24 cellular contexts compared by ENCODE assay signal in the genomic region with DNA sequence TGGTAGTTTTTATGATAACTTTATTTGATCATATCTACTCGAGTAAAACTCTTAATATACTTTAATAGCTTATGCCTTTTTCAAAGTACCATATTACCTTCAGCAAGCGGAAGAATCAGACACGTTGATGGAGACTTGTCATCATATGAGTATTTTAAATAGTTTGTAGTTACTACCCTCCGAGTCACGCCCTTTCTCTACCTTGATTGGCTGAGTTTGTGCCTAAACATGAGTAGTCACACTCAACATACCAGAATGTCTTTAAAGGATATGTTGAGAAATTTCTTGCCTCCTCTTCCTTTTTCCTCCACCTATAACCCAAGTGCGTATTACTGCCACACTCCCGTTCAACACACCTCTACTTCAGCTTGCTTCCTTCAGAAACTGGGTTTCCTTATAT.
"Had no signal": no experiment of that assay in that cellular context is flagged by ENCODE, and none has a peak within 500 bp of the region (broad histone marks: within the 10 kb centered on the region; RNA-seq: fewer than 3 reads in every experiment).

No MANE protein-coding gene starts in this region.

- H2AFZ ChIP-seq: neural progenitor cell had no signal

- ATAC-seq: gastroesophageal sphincter; left lung; lower lobe of right lung; natural killer cell treated with Interleukin-12 subunit alpha and Interleukin-12 subunit beta and Interleukin-15 and Interleukin-18, amount 100 ng/mL, for 72 hours; stimulated activated naive CD8-positive, alpha-beta T cell treated with anti-CD3 and anti-CD28 coated beads, Interleukin-15, amount 100 ng/mL, for 72 hours had no signal

- H3K36me3 ChIP-seq: colonic mucosa, esophagus muscularis mucosa, gastroesophageal sphincter, left lung, lower lobe of right lung, neural progenitor cell, ovary, right atrium auricular region, sigmoid colon, thoracic aorta, transverse colon had no signal

- H3K4me3 ChIP-seq: colonic mucosa, esophagus muscularis mucosa, gastroesophageal sphincter, left lung, lower lobe of right lung, neural progenitor cell, ovary, right atrium auricular region, sigmoid colon, skin epidermis, thoracic aorta, transverse colon had no signal

- H3K4me1 ChIP-seq: colonic mucosa, esophagus muscularis mucosa, gastroesophageal sphincter, left lung, lower lobe of right lung, right atrium auricular region, sigmoid colon, transverse colon had no signal

- H3K27ac ChIP-seq: colonic mucosa, esophagus muscularis mucosa, gastroesophageal sphincter, left lung, lower lobe of right lung, neural progenitor cell, ovary, right atrium auricular region, sigmoid colon, skin epidermis, thoracic aorta, transverse colon had no signal

- H3K9me3 ChIP-seq: colonic mucosa, esophagus muscularis mucosa, gastroesophageal sphincter, left lung, lower lobe of right lung, ovary, right atrium auricular region, sigmoid colon, thoracic aorta, transverse colon had no signal

- H3K27me3 ChIP-seq: colonic mucosa, esophagus muscularis mucosa, gastroesophageal sphincter, left lung, neural progenitor cell, ovary, right atrium auricular region, sigmoid colon, transverse colon had no signal

- H3K9ac ChIP-seq: neural progenitor cell had no signal

- DNase-seq: colonic mucosa; dermis blood vessel endothelial cell; effector CD4-positive, alpha-beta T cell; endodermal cell; glutamatergic neuron; islet precursor cell; left lung; lower lobe of right lung; midbrain; nucleus accumbens; ovary; sigmoid colon; stimulated activated CD4-positive, alpha-beta T cell treated with anti-CD3 and anti-CD28 coated beads, Interleukin-2, amount 100 ng/mL, for 24 hours; stimulated activated CD4-positive, alpha-beta T cell treated with anti-CD3 and anti-CD28 coated beads, Interleukin-4, amount 100 ng/mL, for 4 hours; stimulated activated naive B cell treated with anti-CD40 and anti-IgM and Interleukin-4, amounts not matched to agents 10 μg/mL and 1 μg/mL and 100 μg/mL, for 72 hours; stimulated activated naive CD8-positive, alpha-beta T cell treated with anti-CD3 and anti-CD28 coated beads, Interleukin-15, amount 100 ng/mL, for 72 hours; transverse colon had no signal

- H3K4me2 ChIP-seq: neural progenitor cell had no signal
